Comparison of ENCODE assay signal across 12 cellular contexts in the genomic region with DNA sequence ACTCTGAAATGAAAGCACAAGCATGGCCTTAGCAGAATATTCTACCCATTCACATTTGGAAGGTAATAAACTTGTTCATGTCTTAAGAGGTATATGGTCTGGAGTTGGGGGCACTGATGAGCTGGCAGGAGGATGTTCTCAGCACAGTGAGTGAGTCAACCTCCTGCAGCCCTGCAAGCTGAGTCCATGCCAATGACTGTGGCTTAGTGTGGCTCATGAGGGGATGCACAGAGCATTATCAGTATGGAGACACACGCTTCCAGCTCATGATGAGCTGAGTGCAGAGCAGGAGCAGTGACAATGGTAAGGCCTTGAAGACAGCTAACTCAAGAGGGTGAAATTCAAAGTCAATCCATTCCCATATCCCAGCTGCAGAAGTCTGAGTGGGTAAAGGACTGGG.
DNase-seq lines count a peak whose midpoint lies in the region; ATAC-seq and TF ChIP-seq lines count a peak whose summit lies in the region.
"Had no signal": no experiment of that assay in that cellular context is flagged by ENCODE, and none has a peak within 500 bp of the region (broad histone marks: within the 10 kb centered on the region; RNA-seq: fewer than 3 reads in every experiment).

No MANE protein-coding gene starts in this region.

- no peaks in the 10 kb centered on the region for H3K36me3 ChIP-seq in uterus
- H3K36me3 ChIP-seq: BLaER1 treated with 17β-estradiol and CSF1 and Interleukin-3, amounts not matched to agents 10 nM and 100 nM; heart left ventricle had no signal

- no peak for TF ChIP-seq CTCF in uterus (IDR thresholded peaks at IDR 0.05)

- peaks cover 47% of the 10 kb centered on the region for H3K27me3 Mint-ChIP-seq in activated T-cell treated with anti-CD3 and anti-CD28 coated beads, Interleukin-2, amount 50 U/mL, for 72 hours (ENCODE audit: low read depth)
- peaks cover 5% of the 10 kb centered on the region for H3K27me3 Mint-ChIP-seq in activated T-cell treated with anti-CD3 and anti-CD28 coated beads, Interleukin-2, amount 50 U/mL, for 24 hours

- H3K27ac Mint-ChIP-seq in activated T-cell treated with anti-CD3 and anti-CD28 coated beads, Interleukin-2, amount 50 U/mL, for 72 hours = no peak overlapping the region
- no peak overlapping the region for H3K27ac Mint-ChIP-seq in activated T-cell treated with anti-CD3 and anti-CD28 coated beads, Interleukin-2, amount 50 U/mL, for 24 hours
- H3K27ac Mint-ChIP-seq in stimulated activated effector memory CD8-positive, alpha-beta T cell treated with anti-CD3 and anti-CD28 coated beads, Interleukin-12 subunit alpha, Interleukin-12 subunit beta, amount 100 ng/mL, for 72 hours = no peak overlapping the region

- H3K4me1 Mint-ChIP-seq in activated T-cell treated with anti-CD3 and anti-CD28 coated beads, Interleukin-2, amount 50 U/mL, for 72 hours (ENCODE audit: low read depth) = peaks cover 24% of the 10 kb centered on the region
- H3K4me1 Mint-ChIP-seq in activated T-cell treated with anti-CD3 and anti-CD28 coated beads, Interleukin-2, amount 50 U/mL, for 24 hours (ENCODE audit: low read depth) = peaks cover 34% of the 10 kb centered on the region
- peaks cover 19% of the 10 kb centered on the region for H3K4me1 Mint-ChIP-seq in stimulated activated effector memory CD8-positive, alpha-beta T cell treated with anti-CD3 and anti-CD28 coated beads, Interleukin-12 subunit alpha, Interleukin-12 subunit beta, amount 100 ng/mL, for 72 hours

- H3K27me3 ChIP-seq in uterus = no peaks in the 10 kb centered on the region
- H3K27me3 ChIP-seq: BLaER1 treated with 17β-estradiol and CSF1 and Interleukin-3, amounts not matched to agents 10 nM and 100 nM; heart left ventricle had no signal

- peak; percentile 98 for ATAC-seq in activated T-cell treated with anti-CD3 and anti-CD28 coated beads, Interleukin-2, amount 50 U/mL, for 72 hours (replicated peaks in 1 of 2)
- peak; percentile 93 for ATAC-seq in SK-N-SH treated with all-trans-retinoic acid at 6 μM for 48 hours
- peak; percentile 99 for ATAC-seq in stimulated activated effector memory CD8-positive, alpha-beta T cell treated with anti-CD3 and anti-CD28 coated beads, Interleukin-12 subunit alpha, Interleukin-12 subunit beta, amount 100 ng/mL, for 72 hours
- ATAC-seq: GM12878, heart left ventricle had no signal

- peak; percentile 38 to 46 for DNase-seq in activated T-cell treated with anti-CD3 and anti-CD28 coated beads, Interleukin-2, amount 50 U/mL, for 72 hours
- no peak for DNase-seq in activated T-cell treated with anti-CD3 and anti-CD28 coated beads, Interleukin-2, amount 50 U/mL, for 24 hours
- DNase-seq in fibroblast of the conjunctiva (ENCODE audit: low read depth) (peak; percentile 36), uterus (no peak), DMS 273 (lab: John Stamatoyannopoulos, UW; ENCODE audit: unreplicated experiment) (no peak), amygdala (lab: John Stamatoyannopoulos, UW) (no peak)
- DNase-seq in stimulated activated effector memory CD8-positive, alpha-beta T cell treated with anti-CD3 and anti-CD28 coated beads, Interleukin-12 subunit alpha, Interleukin-12 subunit beta, amount 100 ng/mL, for 72 hours (ENCODE audit: low spot score in 2 of 2) = no peak
- DNase-seq: heart left ventricle had no signal

- H3K36me3 Mint-ChIP-seq in activated T-cell treated with anti-CD3 and anti-CD28 coated beads, Interleukin-2, amount 50 U/mL, for 72 hours (ENCODE audit: insufficient read depth in 2 of 2) = peaks cover 0 to 1% of the 10 kb centered on the region in 2 donors
- H3K36me3 Mint-ChIP-seq in activated T-cell treated with anti-CD3 and anti-CD28 coated beads, Interleukin-2, amount 50 U/mL, for 24 hours (ENCODE audit: low read depth) = no peaks in the 10 kb centered on the region
- no peaks in the 10 kb centered on the region for H3K36me3 Mint-ChIP-seq in stimulated activated effector memory CD8-positive, alpha-beta T cell treated with anti-CD3 and anti-CD28 coated beads, Interleukin-12 subunit alpha, Interleukin-12 subunit beta, amount 100 ng/mL, for 72 hours

- intact Hi-C loops in uterus (cut with DNase I; ENCODE audit: low total_unique reads) = no loop called here

- H3K9me3 ChIP-seq in uterus = no peaks in the 10 kb centered on the region
- H3K9me3 ChIP-seq: heart left ventricle had no signal

- H3K9me3 Mint-ChIP-seq in activated T-cell treated with anti-CD3 and anti-CD28 coated beads, Interleukin-2, amount 50 U/mL, for 72 hours = no peaks in the 10 kb centered on the region
- peaks cover 3% of the 10 kb centered on the region for H3K9me3 Mint-ChIP-seq in activated T-cell treated with anti-CD3 and anti-CD28 coated beads, Interleukin-2, amount 50 U/mL, for 24 hours
- no peaks in the 10 kb centered on the region for H3K9me3 Mint-ChIP-seq in stimulated activated effector memory CD8-positive, alpha-beta T cell treated with anti-CD3 and anti-CD28 coated beads, Interleukin-12 subunit alpha, Interleukin-12 subunit beta, amount 100 ng/mL, for 72 hours

- TF ChIP-seq POLR2A in uterus (IDR thresholded peaks at IDR 0.05) = no peak

- no peak overlapping the region for H3K4me3 Mint-ChIP-seq in activated T-cell treated with anti-CD3 and anti-CD28 coated beads, Interleukin-2, amount 50 U/mL, for 72 hours
- H3K4me3 Mint-ChIP-seq in activated T-cell treated with anti-CD3 and anti-CD28 coated beads, Interleukin-2, amount 50 U/mL, for 24 hours = no peak overlapping the region
- H3K4me3 Mint-ChIP-seq in stimulated activated effector memory CD8-positive, alpha-beta T cell treated with anti-CD3 and anti-CD28 coated beads, Interleukin-12 subunit alpha, Interleukin-12 subunit beta, amount 100 ng/mL, for 72 hours = no peak overlapping the region

- H3K4me1 ChIP-seq in uterus = no peaks in the 10 kb centered on the region

- no peak overlapping the region for H3K4me3 ChIP-seq in uterus
- H3K4me3 ChIP-seq: BLaER1 treated with 17β-estradiol and CSF1 and Interleukin-3, amounts not matched to agents 10 nM and 100 nM; GM12878; heart left ventricle had no signal

- no peak overlapping the region for H3K27ac ChIP-seq in uterus
- H3K27ac ChIP-seq: BLaER1 treated with 17β-estradiol and CSF1 and Interleukin-3, amounts not matched to agents 10 nM and 100 nM; heart left ventricle; VCaP had no signal

TF ChIP-seq in SK-N-SH treated with all-trans-retinoic acid at 6 μM for 48 hours, 23 proteins besides CTCF, POLR2A, EP300 and RAD21:
- TF ChIP-seq CSDC2 (CRISPR knock-in tag; IDR thresholded peaks at IDR 0.05) = no peak
- TF ChIP-seq, protein P1, sequence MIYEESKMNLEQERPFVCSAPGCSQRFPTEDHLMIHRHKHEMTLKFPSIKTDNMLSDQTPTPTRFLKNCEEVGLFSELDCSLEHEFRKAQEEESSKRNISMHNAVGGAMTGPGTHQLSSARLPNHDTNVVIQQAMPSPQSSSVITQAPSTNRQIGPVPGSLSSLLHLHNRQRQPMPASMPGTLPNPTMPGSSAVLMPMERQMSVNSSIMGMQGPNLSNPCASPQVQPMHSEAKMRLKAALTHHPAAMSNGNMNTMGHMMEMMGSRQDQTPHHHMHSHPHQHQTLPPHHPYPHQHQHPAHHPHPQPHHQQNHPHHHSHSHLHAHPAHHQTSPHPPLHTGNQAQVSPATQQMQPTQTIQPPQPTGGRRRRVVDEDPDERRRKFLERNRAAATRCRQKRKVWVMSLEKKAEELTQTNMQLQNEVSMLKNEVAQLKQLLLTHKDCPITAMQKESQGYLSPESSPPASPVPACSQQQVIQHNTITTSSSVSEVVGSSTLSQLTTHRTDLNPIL (CRISPR knock-in tag; IDR thresholded peaks at IDR 0.05; ENCODE audit: low read depth) = no peak

Comparison
In these comparisons a context has a peak if more than half of its experiments do, and no peak if none do; other contexts are left out.
1. DNase-seq: peak in activated T-cell treated with anti-CD3 and anti-CD28 coated beads, Interleukin-2, amount 50 U/mL, for 72 hours (2 of 2) and fibroblast of the conjunctiva (single experiment); none in activated T-cell treated with anti-CD3 and anti-CD28 coated beads, Interleukin-2, amount 50 U/mL, for 24 hours (single experiment), stimulated activated effector memory CD8-positive, alpha-beta T cell treated with anti-CD3 and anti-CD28 coated beads, Interleukin-12 subunit alpha, Interleukin-12 subunit beta, amount 100 ng/mL, for 72 hours (0 of 2), uterus (0 of 2), DMS 273 (single experiment) and amygdala (0 of 56).
2. Peak in every context shown above with its lines, with median percentiles within 50 percentile points of each other: ATAC-seq.